16 cellular contexts compared by ENCODE assay signal in the genomic region with DNA sequence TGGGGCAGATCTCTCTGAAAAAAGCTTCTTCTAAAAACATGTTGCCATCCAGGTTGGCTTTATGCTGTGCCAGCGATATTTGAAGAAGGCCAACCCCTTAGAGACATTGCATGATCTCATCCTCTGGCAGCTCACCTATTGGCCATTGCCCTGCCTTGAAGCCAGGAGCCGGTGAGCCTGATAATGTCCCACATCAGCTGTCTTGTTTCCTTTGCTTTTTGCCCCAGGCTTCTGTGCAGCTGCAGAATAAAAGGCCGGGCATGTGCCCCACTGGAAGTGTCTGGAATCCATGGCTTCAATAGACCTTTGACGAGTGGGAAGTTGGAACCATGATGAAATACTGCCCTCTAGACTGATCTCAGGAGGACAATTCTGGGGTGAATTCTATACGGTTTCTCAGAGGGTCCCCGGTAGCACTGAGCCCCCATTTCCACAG.
A peak's percentile ranks its signal among the peaks of the same experiment; 100 is the strongest.
DNase-seq lines count a peak whose midpoint lies in the region; ATAC-seq and FAIRE-seq lines count a peak whose summit lies in the region.
"Had no signal": no experiment of that assay in that cellular context is flagged by ENCODE, and none has a peak within 500 bp of the region (broad histone marks: within the 10 kb centered on the region; RNA-seq: fewer than 3 reads in every experiment).

No MANE protein-coding gene starts in this region.

- POLR2A ChIA-PET in activated CD8-positive, alpha-beta T cell treated with anti-CD3 and anti-CD28 coated beads, Interleukin-2, amount 10 ng/mL, durations not matched to agents 7 days and 5 days (lab: Charles Lee) = no interaction called here

- CTCF ChIA-PET in activated CD8-positive, alpha-beta T cell treated with anti-CD3 and anti-CD28 coated beads, Interleukin-2, amount 10 ng/mL, durations not matched to agents 7 days and 5 days (lab: Charles Lee) = no interaction called here

- no peak for ATAC-seq in activated CD8-positive, alpha-beta T cell treated with anti-CD3 and anti-CD28 coated beads, Interleukin-2, amount 10 ng/mL, durations not matched to agents 7 days and 5 days
- ATAC-seq: gastrocnemius medialis had no signal

- H3K4me3 Mint-ChIP-seq in activated CD8-positive, alpha-beta T cell treated with anti-CD3 and anti-CD28 coated beads, Interleukin-2, amount 10 ng/mL, durations not matched to agents 7 days and 5 days = no peak overlapping the region
- H3K4me3 Mint-ChIP-seq: activated naive CD4-positive, alpha-beta T cell treated with anti-CD3 and anti-CD28 coated beads, Interleukin-2, amount 50 U/mL, for 24 hours; HFFc6 had no signal

- no peaks in the 10 kb centered on the region for H3K9me3 Mint-ChIP-seq in activated CD8-positive, alpha-beta T cell treated with anti-CD3 and anti-CD28 coated beads, Interleukin-2, amount 10 ng/mL, durations not matched to agents 7 days and 5 days (ENCODE audit: insufficient read depth)
- H3K9me3 Mint-ChIP-seq: activated naive CD4-positive, alpha-beta T cell treated with anti-CD3 and anti-CD28 coated beads, Interleukin-2, amount 50 U/mL, for 24 hours; HFFc6 had no signal

- no peaks in the 10 kb centered on the region for H3K36me3 Mint-ChIP-seq in activated CD8-positive, alpha-beta T cell treated with anti-CD3 and anti-CD28 coated beads, Interleukin-2, amount 10 ng/mL, durations not matched to agents 7 days and 5 days (ENCODE audit: low read depth)
- H3K36me3 Mint-ChIP-seq: activated naive CD4-positive, alpha-beta T cell treated with anti-CD3 and anti-CD28 coated beads, Interleukin-2, amount 50 U/mL, for 24 hours had no signal

- no peaks in the 10 kb centered on the region for H3K27me3 Mint-ChIP-seq in activated CD8-positive, alpha-beta T cell treated with anti-CD3 and anti-CD28 coated beads, Interleukin-2, amount 10 ng/mL, durations not matched to agents 7 days and 5 days (ENCODE audit: low read depth)
- H3K27me3 Mint-ChIP-seq: activated naive CD4-positive, alpha-beta T cell treated with anti-CD3 and anti-CD28 coated beads, Interleukin-2, amount 50 U/mL, for 24 hours had no signal

- no peaks in the 10 kb centered on the region for H3K4me1 Mint-ChIP-seq in activated CD8-positive, alpha-beta T cell treated with anti-CD3 and anti-CD28 coated beads, Interleukin-2, amount 10 ng/mL, durations not matched to agents 7 days and 5 days (ENCODE audit: low read depth)
- H3K4me1 Mint-ChIP-seq: activated naive CD4-positive, alpha-beta T cell treated with anti-CD3 and anti-CD28 coated beads, Interleukin-2, amount 50 U/mL, for 24 hours had no signal

- DNase-seq in COLO829 (ENCODE audit: low spot score) (peak; percentile 65), M059J (ENCODE audit: low read depth) (peak; percentile 34), dermis blood vessel endothelial cell (peak; percentile 3), mesenteric fat pad (ENCODE audit: low spot score) (no peak), RCC 7860 (ENCODE audit: low spot score) (no peak), cerebellum (ENCODE audit: low spot score) (no peak)
- no peak for DNase-seq in activated CD8-positive, alpha-beta T cell treated with anti-CD3 and anti-CD28 coated beads, Interleukin-2, amount 10 ng/mL, durations not matched to agents 7 days and 5 days
- DNase-seq: gastrocnemius medialis, HFFc6, WERI-Rb-1 had no signal

- no peak overlapping the region for H3K27ac Mint-ChIP-seq in activated CD8-positive, alpha-beta T cell treated with anti-CD3 and anti-CD28 coated beads, Interleukin-2, amount 10 ng/mL, durations not matched to agents 7 days and 5 days
- H3K27ac Mint-ChIP-seq: activated naive CD4-positive, alpha-beta T cell treated with anti-CD3 and anti-CD28 coated beads, Interleukin-2, amount 50 U/mL, for 24 hours; HFFc6 had no signal

- FAIRE-seq in RCC 7860 (lab: Jason Lieb, UNC) = no peak
- FAIRE-seq: bronchial epithelial cell, GM12891 had no signal

- H3K27ac ChIP-seq in layer of hippocampus (ENCODE audit: low read depth, low read length) = peak overlapping the region; percentile 80
- H3K27ac ChIP-seq: BLaER1 treated with 17β-estradiol and CSF1 and Interleukin-3, amounts not matched to agents 10 nM and 100 nM; gastrocnemius medialis; thoracic aorta; WERI-Rb-1 had no signal

- H3K27me3 ChIP-seq in layer of hippocampus (ENCODE audit: control insufficient read depth, insufficient read depth, low read length) = no peaks in the 10 kb centered on the region
- H3K27me3 ChIP-seq: BLaER1 treated with 17β-estradiol and CSF1 and Interleukin-3, amounts not matched to agents 10 nM and 100 nM; gastrocnemius medialis had no signal

Comparison
In these comparisons a context has a peak if more than half of its experiments do, and no peak if none do; other contexts are left out.
1. DNase-seq: peak in COLO829 (single experiment), M059J (single experiment) and dermis blood vessel endothelial cell (single experiment); none in mesenteric fat pad (single experiment), RCC 7860 (single experiment), cerebellum (single experiment) and activated CD8-positive, alpha-beta T cell treated with anti-CD3 and anti-CD28 coated beads, Interleukin-2, amount 10 ng/mL, durations not matched to agents 7 days and 5 days (single experiment).